In the genomic region with DNA sequence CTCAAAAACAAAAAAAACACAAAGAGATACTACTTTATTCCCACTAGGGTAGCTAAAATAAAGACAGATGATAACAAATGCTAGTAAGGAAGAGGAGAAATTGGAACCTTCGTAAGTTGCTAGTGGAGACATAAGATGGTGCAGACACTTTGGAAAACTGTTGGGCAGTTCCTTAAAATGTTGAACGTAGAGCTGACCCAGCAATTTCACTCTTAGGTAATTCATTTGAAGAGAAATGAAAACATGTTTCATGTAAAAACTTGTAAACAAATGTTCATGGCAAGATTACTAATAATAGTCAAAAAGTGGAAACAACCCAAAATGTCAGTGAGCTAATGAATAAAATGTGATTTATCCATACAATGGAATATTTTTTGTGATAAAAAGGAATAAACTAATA, we compare ENCODE assay signal across 17 cellular contexts. TPM values are rescaled to one million over a fixed set of nuclear protein-coding genes. Genes with fewer than 3 reads are reported as not detected.
DNase-seq lines count a peak whose midpoint lies in the region; ATAC-seq, FAIRE-seq and TF ChIP-seq lines count a peak whose summit lies in the region.
"Had no signal": no experiment of that assay in that cellular context is flagged by ENCODE, and none has a peak within 500 bp of the region (broad histone marks: within the 10 kb centered on the region; RNA-seq: fewer than 3 reads in every experiment).

No MANE protein-coding gene starts in this region.

- H3K9ac ChIP-seq in K562 (ENCODE audit: insufficient read depth in 1 of 2, low read depth in 2 of 2, low read length in 2 of 2): no peak overlapping the region
- H3K9ac ChIP-seq: BLaER1 treated with 17β-estradiol and CSF1 and Interleukin-3, amounts not matched to agents 10 nM and 100 nM; GM23248 had no signal

- H3K36me3 ChIP-seq in K562 (ENCODE audit: control insufficient read depth, insufficient read depth, low read length) (peaks cover 60% of the 10 kb centered on the region), Caco-2 (ENCODE audit: control insufficient read depth, insufficient read depth, low read length) (peaks cover 2% of the 10 kb centered on the region)

- H3K27ac ChIP-seq in CD4-positive, alpha-beta T cell (ENCODE audit: low read depth, low read length): no peak overlapping the region
- H3K27ac ChIP-seq in K562 (ENCODE audit: extremely low read depth, low read depth, low read length): no peak overlapping the region
- H3K27ac ChIP-seq: BLaER1 treated with 17β-estradiol and CSF1 and Interleukin-3, amounts not matched to agents 10 nM and 100 nM; GM23248 had no signal

- TF ChIP-seq CTCF in CD4-positive, alpha-beta T cell (IDR thresholded peaks at IDR 0.05): no peak
- TF ChIP-seq CTCF in K562 (IDR thresholded peaks at IDR 0.05 in 2 of 3, conservative IDR thresholded peaks at IDR 0.05 in 1 of 3; ENCODE audit: insufficient read depth in 2 of 3, low read depth in 1 of 3, low read length in 3 of 3) (no peak), Caco-2 (IDR thresholded peaks at IDR 0.05; ENCODE audit: insufficient read depth in 1 of 2, low read depth in 1 of 2, low read length in 1 of 2, severe bottlenecking in 1 of 2, unreplicated experiment in 1 of 2) (no peak)

- TF ChIP-seq POLR2A in K562 (conservative IDR thresholded peaks at IDR 0.05): no peak

- ATAC-seq in CD4-positive, alpha-beta T cell (ENCODE audit: poor library complexity): no peak
- no peak for ATAC-seq in K562

- intact Hi-C loops in activated naive CD4-positive, alpha-beta T cell treated with anti-CD3 and anti-CD28 coated beads for 36 hours (cut with micrococcal nuclease): no loop called here
- intact Hi-C loops in CD4-positive, alpha-beta T cell (cut with DNase I, micrococcal nuclease): no loop called here
- intact Hi-C loops in K562 (cut with micrococcal nuclease) (no loop called here), Caco-2 (cut with micrococcal nuclease; ENCODE audit: unreplicated experiment) (no loop called here)

- no peak overlapping the region for H3K4me2 ChIP-seq in K562 (ENCODE audit: insufficient read depth, low read length)

- H3K9me3 Mint-ChIP-seq in activated naive CD4-positive, alpha-beta T cell treated with anti-CD3 and anti-CD28 coated beads, Interleukin-2, amount 10 ng/mL, durations not matched to agents 7 days and 5 days: no peaks in the 10 kb centered on the region
- H3K9me3 Mint-ChIP-seq in activated naive CD4-positive, alpha-beta T cell treated with anti-CD3 and anti-CD28 coated beads for 36 hours: no peaks in the 10 kb centered on the region
- no peaks in the 10 kb centered on the region for H3K9me3 Mint-ChIP-seq in CD4-positive, alpha-beta T cell
- H3K9me3 Mint-ChIP-seq in Caco-2 (ENCODE audit: unreplicated experiment): no peaks in the 10 kb centered on the region

- H3K79me2 ChIP-seq in K562 (ENCODE audit: control insufficient read depth, insufficient read depth, low read length): no peaks in the 10 kb centered on the region

- no peak for TF ChIP-seq RAD21 in K562 (CRISPR knock-in tag; conservative IDR thresholded peaks at IDR 0.05 in 1 of 2, IDR thresholded peaks at IDR 0.05 in 1 of 2)

- H3K27me3 Mint-ChIP-seq in activated naive CD4-positive, alpha-beta T cell treated with anti-CD3 and anti-CD28 coated beads, Interleukin-2, amount 10 ng/mL, durations not matched to agents 7 days and 5 days: no peaks in the 10 kb centered on the region
- H3K27me3 Mint-ChIP-seq in activated naive CD4-positive, alpha-beta T cell treated with anti-CD3 and anti-CD28 coated beads for 36 hours (ENCODE audit: low read depth): no peaks in the 10 kb centered on the region
- no peaks in the 10 kb centered on the region for H3K27me3 Mint-ChIP-seq in CD4-positive, alpha-beta T cell
- no peaks in the 10 kb centered on the region for H3K27me3 Mint-ChIP-seq in Caco-2 (ENCODE audit: insufficient read depth, unreplicated experiment)
- H3K27me3 Mint-ChIP-seq: B cell had no signal

- H3K4me3 Mint-ChIP-seq in activated naive CD4-positive, alpha-beta T cell treated with anti-CD3 and anti-CD28 coated beads, Interleukin-2, amount 10 ng/mL, durations not matched to agents 7 days and 5 days: no peak overlapping the region
- no peak overlapping the region for H3K4me3 Mint-ChIP-seq in activated naive CD4-positive, alpha-beta T cell treated with anti-CD3 and anti-CD28 coated beads for 36 hours
- H3K4me3 Mint-ChIP-seq in CD4-positive, alpha-beta T cell: no peak overlapping the region
- no peak overlapping the region for H3K4me3 Mint-ChIP-seq in Caco-2 (ENCODE audit: unreplicated experiment)
- H3K4me3 Mint-ChIP-seq: B cell had no signal

- H3K36me3 Mint-ChIP-seq in activated naive CD4-positive, alpha-beta T cell treated with anti-CD3 and anti-CD28 coated beads, Interleukin-2, amount 10 ng/mL, durations not matched to agents 7 days and 5 days: peaks cover 24% of the 10 kb centered on the region
- H3K36me3 Mint-ChIP-seq in activated naive CD4-positive, alpha-beta T cell treated with anti-CD3 and anti-CD28 coated beads for 36 hours (ENCODE audit: low read depth): peaks cover 3% of the 10 kb centered on the region
- H3K36me3 Mint-ChIP-seq in CD4-positive, alpha-beta T cell (ENCODE audit: low read depth): peaks cover 70% of the 10 kb centered on the region
- peaks cover 57% of the 10 kb centered on the region for H3K36me3 Mint-ChIP-seq in Caco-2 (ENCODE audit: insufficient read depth, unreplicated experiment)

- H4K20me1 ChIP-seq in K562 (replicated peaks; ENCODE audit: control insufficient read depth, insufficient read depth, low read length): no peaks in the 10 kb centered on the region
- H4K20me1 ChIP-seq: BLaER1 treated with 17β-estradiol and CSF1 and Interleukin-3, amounts not matched to agents 10 nM and 100 nM had no signal

- H3K9me1 ChIP-seq in K562 (ENCODE audit: control insufficient read depth, insufficient read depth, low read length): no peaks in the 10 kb centered on the region

- POLR2A ChIA-PET in CD4-positive, alpha-beta T cell (lab: Charles Lee): interaction anchor here (1.1 kb wide), 1 partner anchor 9 kb away, joined by 3 read pairs; no protein-coding TSS in a partner anchor
- POLR2A ChIA-PET in K562 (lab: Yijun Ruan, JAX): interaction anchor here (0.9 kb wide), 1 partner anchor 26 kb away, joined by 3 read pairs; no protein-coding TSS in a partner anchor
- POLR2A ChIA-PET in Caco-2 (lab: Charles Lee): no interaction called here

- in situ Hi-C loops in K562 (cut with MboI): no loop called here

- 50% methylated on average over 2 of the region's 2 CpGs for WGBS in K562 (ENCODE audit: insufficient coverage, low coverage, missing lambda C conversion rate)

- H3K27ac Mint-ChIP-seq in activated naive CD4-positive, alpha-beta T cell treated with anti-CD3 and anti-CD28 coated beads, Interleukin-2, amount 10 ng/mL, durations not matched to agents 7 days and 5 days: peak overlapping the region; percentile 15
- H3K27ac Mint-ChIP-seq in activated naive CD4-positive, alpha-beta T cell treated with anti-CD3 and anti-CD28 coated beads for 36 hours: no peak overlapping the region
- peak overlapping the region; percentile 30 for H3K27ac Mint-ChIP-seq in CD4-positive, alpha-beta T cell
- H3K27ac Mint-ChIP-seq in Caco-2 (ENCODE audit: unreplicated experiment): no peak overlapping the region
- H3K27ac Mint-ChIP-seq: B cell had no signal

- no peak for FAIRE-seq in K562 (lab: Jason Lieb, UNC)
- FAIRE-seq: GM12892, GM18507 had no signal

- no peak for TF ChIP-seq EP300 in K562 (IDR thresholded peaks at IDR 0.05; ENCODE audit: low read length)

- no peak for DNase-seq in activated naive CD4-positive, alpha-beta T cell treated with anti-CD3 and anti-CD28 coated beads, Interleukin-2, amount 10 ng/mL, durations not matched to agents 7 days and 5 days
- DNase-seq in activated naive CD4-positive, alpha-beta T cell treated with anti-CD3 and anti-CD28 coated beads for 36 hours: no peak
- DNase-seq in CD4-positive, alpha-beta T cell: no peak
- DNase-seq in K562 (ENCODE audit: extremely low read depth in 1 of 4, low spot score in 3 of 4): no peak
- no peak for DNase-seq in dermis blood vessel endothelial cell
- DNase-seq in iPS-NIHi7 (ENCODE audit: extremely low spot score): no peak
- no peak for DNase-seq in Caco-2
- DNase-seq: 8988T, DMS153, DMS79, GDM1, GM23248 had no signal

- H3K27me3 ChIP-seq in CD4-positive, alpha-beta T cell (ENCODE audit: control insufficient read depth, insufficient read depth, low read length): no peaks in the 10 kb centered on the region
- H3K27me3 ChIP-seq in K562 (ENCODE audit: control insufficient read depth in 2 of 2, insufficient read depth in 2 of 2, low read length in 2 of 2) (no peaks in the 10 kb centered on the region), Caco-2 (replicated peaks; ENCODE audit: control insufficient read depth, insufficient read depth, low read length) (no peaks in the 10 kb centered on the region)
- H3K27me3 ChIP-seq: BLaER1 treated with 17β-estradiol and CSF1 and Interleukin-3, amounts not matched to agents 10 nM and 100 nM had no signal

- CTCF ChIA-PET in activated naive CD4-positive, alpha-beta T cell treated with anti-CD3 and anti-CD28 coated beads, Interleukin-2, amount 10 ng/mL, durations not matched to agents 7 days and 5 days (lab: Charles Lee): no interaction called here
- CTCF ChIA-PET in activated naive CD4-positive, alpha-beta T cell treated with anti-CD3 and anti-CD28 coated beads for 36 hours (lab: Charles Lee): interaction anchor here (1.0 to 1.1 kb wide), 2 partner anchors 10 to 83 kb away, joined by 3 read pairs; partner anchors contain the start of gene CUL5
- CTCF ChIA-PET in CD4-positive, alpha-beta T cell (lab: Charles Lee): no interaction called here
- CTCF ChIA-PET in K562 (lab: Yijun Ruan, JAX; ENCODE audit: low intra/inter-chr PET ratio) (no interaction called here), Caco-2 (lab: Charles Lee) (no interaction called here)

- BruUV-seq in K562 (replicated peaks; lab: Mats Ljungman, UMichigan): no TSS peak
- BruUV-seq in Caco-2 (replicated peaks; lab: Mats Ljungman, UMichigan): no TSS peak

- H3K4me1 ChIP-seq in K562 (replicated peaks in 1 of 2; ENCODE audit: control insufficient read depth in 2 of 2, insufficient read depth in 2 of 2, low read length in 2 of 2): no peaks in the 10 kb centered on the region
- peaks cover 4% of the 10 kb centered on the region for H3K4me1 ChIP-seq in Caco-2
- H3K4me1 ChIP-seq: HAP-1 had no signal

- H3K4me3 ChIP-seq in K562: no peak overlapping the region
- no peak overlapping the region for H3K4me3 ChIP-seq in Caco-2 (ENCODE audit: low read depth, low read length)
- H3K4me3 ChIP-seq: BLaER1 treated with 17β-estradiol and CSF1 and Interleukin-3, amounts not matched to agents 10 nM and 100 nM; GM23248; HAP-1 had no signal

- H3K4me1 Mint-ChIP-seq in activated naive CD4-positive, alpha-beta T cell treated with anti-CD3 and anti-CD28 coated beads, Interleukin-2, amount 10 ng/mL, durations not matched to agents 7 days and 5 days: no peaks in the 10 kb centered on the region
- no peaks in the 10 kb centered on the region for H3K4me1 Mint-ChIP-seq in activated naive CD4-positive, alpha-beta T cell treated with anti-CD3 and anti-CD28 coated beads for 36 hours (ENCODE audit: low read depth)
- no peaks in the 10 kb centered on the region for H3K4me1 Mint-ChIP-seq in CD4-positive, alpha-beta T cell (ENCODE audit: low read depth)
- H3K4me1 Mint-ChIP-seq in Caco-2 (ENCODE audit: low read depth, unreplicated experiment): peaks cover 7% of the 10 kb centered on the region
- H3K4me1 Mint-ChIP-seq: B cell had no signal

- H2AFZ ChIP-seq in K562 (ENCODE audit: low read depth, low read length): no peak overlapping the region
- H2AFZ ChIP-seq: GM23248 had no signal

- no peaks in the 10 kb centered on the region for H3K9me3 ChIP-seq in CD4-positive, alpha-beta T cell (ENCODE audit: control insufficient read depth, low read length)
- H3K9me3 ChIP-seq in K562 (replicated peaks; ENCODE audit: control insufficient read depth, insufficient read depth, low read depth, low read length): no peaks in the 10 kb centered on the region
- no peaks in the 10 kb centered on the region for H3K9me3 ChIP-seq in Caco-2
- H3K9me3 ChIP-seq: BLaER1 treated with 17β-estradiol and CSF1 and Interleukin-3, amounts not matched to agents 10 nM and 100 nM; HAP-1 had no signal

RNA-seq across cellular contexts. Expression of gene ACAT1, which starts 29.2 kb away (rescaled TPM):
- total RNA-seq in activated naive CD4-positive, alpha-beta T cell treated with anti-CD3 and anti-CD28 coated beads for 36 hours: 10 to 100 TPM; 54.9 to 55.0 TPM
- 10 to 100 TPM; 13.8 to 18.5 TPM for total RNA-seq in CD4-positive, alpha-beta T cell
- total RNA-seq in K562 (2011; cell fraction: chromatin; rRNA removed; ENCODE audit: low replicate concordance): 29.5 and 87.1 TPM in 2 replicates
- total RNA-seq in K562 (2011; cell fraction: nucleolus; rRNA removed): 20.7 and 21.3 TPM in 2 replicates
- 41.8 and 58.3 TPM in 2 replicates for total RNA-seq in K562 (2011; cell fraction: nucleoplasm; rRNA removed)
- 110 and 116 TPM in 2 replicates for total RNA-seq in K562 (2014; rRNA removed)
- total RNA-seq in K562 (2014; rRNA removed; fragmentation: Illumina TruSeq; extraction: Trizol): 115 TPM in 2 replicates
- 95.9 and 104 TPM in 2 replicates for total RNA-seq in K562 (2015; rRNA removed; fragmentation: Illumina TruSeq; extraction: Trizol)
- total RNA-seq in K562 (2021): 65.1 and 80.2 TPM in 2 replicates
- 166 and 204 TPM in 2 replicates for polyA plus RNA-seq in K562 (2011; rRNA removed)
- 43.2 and 84.9 TPM in 2 replicates for polyA plus RNA-seq in K562 (2011; cell fraction: cytosol; rRNA removed)
- 21.0 and 44.9 TPM in 2 replicates for polyA plus RNA-seq in K562 (2011; cell fraction: nucleus; rRNA removed)
- 67.1 and 75.8 TPM in 2 replicates for polyA plus RNA-seq in K562 (2012)
- polyA plus RNA-seq in K562 (2014; fragmentation: Illumina TruSeq; extraction: Trizol): 95.4 and 102 TPM in 2 replicates
- polyA plus RNA-seq in K562 (2014; fragmentation: Nextera tagmentation; extraction: Ambion mirVana): 100 to 1,000 TPM in 1 of 2 experiments, 10 to 100 TPM in 1; 74.0 to 100 TPM
- polyA plus RNA-seq in K562 (2014; rRNA removed): 118 and 140 TPM in 2 replicates
- 147 and 169 TPM in 2 replicates for polyA minus RNA-seq in K562 (2011; rRNA and poly(A)+ RNA removed)
- polyA minus RNA-seq in K562 (2011; cell fraction: cytosol; rRNA and poly(A)+ RNA removed): 47.0 and 55.9 TPM in 2 replicates
- polyA minus RNA-seq in K562 (2011; cell fraction: nucleus; rRNA and poly(A)+ RNA removed): 19.4 and 32.0 TPM in 2 replicates
- 129 and 166 TPM in 2 replicates for total RNA-seq in dermis blood vessel endothelial cell
- total RNA-seq in Caco-2 (2022): 131 and 134 TPM in 2 replicates

Comparison
In these comparisons a context has a peak if more than half of its experiments do, and no peak if none do; other contexts are left out.
1. H3K27ac Mint-ChIP-seq: peak in activated naive CD4-positive, alpha-beta T cell treated with anti-CD3 and anti-CD28 coated beads, Interleukin-2, amount 10 ng/mL, durations not matched to agents 7 days and 5 days (single experiment) and CD4-positive, alpha-beta T cell (single experiment); none in activated naive CD4-positive, alpha-beta T cell treated with anti-CD3 and anti-CD28 coated beads for 36 hours (single experiment) and Caco-2 (single experiment).